ENCODE assay signal across 9 cellular contexts in the genomic region with DNA sequence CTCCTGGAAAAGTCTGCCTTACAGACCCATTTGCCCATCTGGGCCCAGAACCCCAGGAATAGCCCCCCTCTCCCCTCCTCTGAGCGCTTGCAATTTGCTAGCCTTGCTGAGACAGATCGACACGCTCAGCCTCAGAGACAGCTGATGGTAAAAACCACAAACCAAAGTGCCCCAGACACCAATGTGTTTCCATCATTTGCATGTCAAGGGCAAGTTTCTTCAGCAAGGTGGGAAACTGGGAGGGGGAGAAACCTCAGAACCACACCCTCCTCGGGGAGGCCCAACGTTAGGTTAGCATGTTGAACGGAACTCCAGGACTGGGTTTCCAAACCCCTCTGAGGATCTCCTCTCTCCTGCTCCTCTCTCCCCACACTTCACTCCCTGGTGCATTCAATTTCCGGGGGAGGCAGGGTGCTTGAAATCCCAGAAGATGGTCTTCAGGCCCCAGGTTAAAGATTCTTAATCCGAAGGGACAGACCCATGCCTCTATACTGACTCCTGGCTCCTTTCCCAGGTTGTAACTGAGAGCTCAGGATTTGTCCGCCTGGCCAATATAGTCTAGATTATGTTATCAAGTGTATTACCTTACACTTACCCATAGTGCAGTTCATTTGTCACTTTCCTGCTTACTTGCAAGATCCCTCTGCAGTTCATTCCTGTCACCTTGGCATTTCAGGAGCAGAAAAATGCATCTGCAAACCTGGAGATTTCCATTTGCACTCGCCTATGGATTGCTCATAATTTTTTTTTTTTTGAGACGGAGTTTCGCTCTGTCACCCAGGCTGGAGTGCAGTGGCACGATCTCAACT. TPM values are rescaled to one million over a fixed set of nuclear protein-coding genes. Genes with fewer than 3 reads are reported as not detected.
A peak's percentile ranks its signal among the peaks of the same experiment; 100 is the strongest.
DNase-seq lines count a peak whose midpoint lies in the region; ATAC-seq and TF ChIP-seq lines count a peak whose summit lies in the region.
"Had no signal": no experiment of that assay in that cellular context is flagged by ENCODE, and none has a peak within 500 bp of the region (broad histone marks: within the 10 kb centered on the region; RNA-seq: fewer than 3 reads in every experiment).

No MANE protein-coding gene starts in this region.

- peak; percentile 65 for ATAC-seq in GM21423 (IDR thresholded peaks at IDR 0.05; ENCODE audit: unreplicated experiment)
- no peak for ATAC-seq in foreskin keratinocyte

- peak overlapping the region; percentile 99; the same call in 1 of the 2 replicates for H3K4me2 ChIP-seq in KMS-11

- no peak overlapping the region for H2AFZ ChIP-seq in KMS-11 (ENCODE audit: low read depth)

- H3K27ac ChIP-seq in KMS-11 (no peak overlapping the region), muscle layer of colon (ENCODE audit: low read depth, low read length) (peak overlapping the region; percentile 46), foreskin keratinocyte (no peak overlapping the region)

- no peak for TF ChIP-seq CTCF in KMS-11 (conservative IDR thresholded peaks at IDR 0.05; ENCODE audit: low read depth, low read length)
- no peak for TF ChIP-seq CTCF in foreskin keratinocyte (conservative IDR thresholded peaks at IDR 0.05)

- H4K20me1 ChIP-seq in KMS-11 (ENCODE audit: insufficient read depth) = no peaks in the 10 kb centered on the region

- H3K9ac ChIP-seq in KMS-11 = no peak overlapping the region
- H3K9ac ChIP-seq in muscle layer of colon (ENCODE audit: low read length) = peak overlapping the region; percentile 89

- H3K27me3 ChIP-seq in KMS-11 (ENCODE audit: insufficient read depth, low read depth) (peaks cover 54% of the 10 kb centered on the region), muscle layer of colon (ENCODE audit: control insufficient read depth in 1 of 2, insufficient read depth in 2 of 2, low read length in 2 of 2) (no peaks in the 10 kb centered on the region), foreskin keratinocyte (peaks cover 31% of the 10 kb centered on the region)

- H3K4me1 ChIP-seq in KMS-11 (ENCODE audit: low read depth, poor library complexity, severe bottlenecking) (peaks cover 23% of the 10 kb centered on the region), muscle layer of colon (ENCODE audit: insufficient read depth, low read length) (peaks cover 35% of the 10 kb centered on the region), foreskin keratinocyte (no peaks in the 10 kb centered on the region)

- DNase-seq in GDM1 (lab: John Stamatoyannopoulos, UW) (peak; percentile 16), foreskin keratinocyte (no peak), COLO829 (ENCODE audit: low spot score) (no peak), NCI-H1436 (lab: John Stamatoyannopoulos, UW) (no peak)
- DNase-seq in activated T-cell treated with anti-CD3 and anti-CD28 coated beads, Interleukin-2, amount 50 U/mL, for 1 hour = peak; percentile 49

- no peaks in the 10 kb centered on the region for H3K79me2 ChIP-seq in KMS-11 (ENCODE audit: insufficient read depth, low read depth)

- no peaks in the 10 kb centered on the region for H3K9me3 ChIP-seq in muscle layer of colon (ENCODE audit: low read length)
- H3K9me3 ChIP-seq: heart left ventricle had no signal

- H3K36me3 ChIP-seq in KMS-11 (ENCODE audit: insufficient read depth) (no peaks in the 10 kb centered on the region), muscle layer of colon (ENCODE audit: insufficient read depth, low read length) (no peaks in the 10 kb centered on the region)
- H3K36me3 ChIP-seq: heart left ventricle had no signal

- H3K4me3 ChIP-seq in KMS-11 (IDR thresholded peaks at IDR 0.05; ENCODE audit: insufficient read depth, low read depth, low read length) (no peak overlapping the region), muscle layer of colon (ENCODE audit: low read depth in 1 of 2, low read length in 2 of 2) (peak overlapping the region in 1 of 2 donors; percentile 72)

RNA-seq across cellular contexts. Expression of gene CUEDC1, which starts 1.3 kb away (rescaled TPM):
- 11.6 and 13.1 TPM in 2 replicates for total RNA-seq in foreskin keratinocyte
- 16.6 TPM in 2 replicates for polyA plus RNA-seq in foreskin keratinocyte

RNA-seq across cellular contexts. Expression of gene VEZF1, which starts 31.5 kb away (rescaled TPM):
- total RNA-seq in foreskin keratinocyte = 40.2 and 42.4 TPM in 2 replicates
- polyA plus RNA-seq in foreskin keratinocyte = 9.6 and 12.2 TPM in 2 replicates

RNA-seq across cellular contexts. Expression of gene SRSF1, which starts 50.5 kb away (rescaled TPM):
- 284 and 328 TPM in 2 replicates for total RNA-seq in foreskin keratinocyte
- 98.9 and 134 TPM in 2 replicates for polyA plus RNA-seq in foreskin keratinocyte

Comparison
In these comparisons a context has a peak if more than half of its experiments do, and no peak if none do; other contexts are left out.
1. DNase-seq: peak in GDM1 (single experiment) and activated T-cell treated with anti-CD3 and anti-CD28 coated beads, Interleukin-2, amount 50 U/mL, for 1 hour (single experiment); none in foreskin keratinocyte (0 of 2), COLO829 (single experiment) and NCI-H1436 (single experiment).